10 cellular contexts compared by ENCODE assay signal in genomic region chr1:7607097-7607496, GRCh38.
"Had no signal": no experiment of that assay in that cellular context is flagged by ENCODE, and none has a peak within 500 bp of the region (broad histone marks: within the 10 kb centered on the region; RNA-seq: fewer than 3 reads in every experiment).

No MANE protein-coding gene starts in this region.

- H3K4me2 ChIP-seq: KMS-11 had no signal

- H2AFZ ChIP-seq: GM23248 had no signal

- ATAC-seq: HepG2 had no signal

- H3K4me3 ChIP-seq: GM23248 had no signal

- H3K27ac Mint-ChIP-seq: HFFc6 had no signal

- DNase-seq: GM23248, GOT3, H9, HCEC 1CT, HFFc6, KBM-7 had no signal

- H3K4me3 Mint-ChIP-seq: H9, HFFc6 had no signal

- H3K9ac ChIP-seq: GM23248, KMS-11 had no signal

- H3K9me3 Mint-ChIP-seq: HFFc6 had no signal

- H3K27ac ChIP-seq: GM23248, HL-60, KMS-11 had no signal

- FAIRE-seq: H54, HepG2 had no signal
